In genomic region chr6:109389650-109390274, GRCh38 we compare ENCODE assay signal across 30 cellular contexts. TPM values are rescaled to one million over a fixed set of nuclear protein-coding genes. Genes with fewer than 3 reads are reported as not detected.
DNase-seq lines count a peak whose midpoint lies in the region; ATAC-seq, FAIRE-seq and TF ChIP-seq lines count a peak whose summit lies in the region.
"Had no signal": no experiment of that assay in that cellular context is flagged by ENCODE, and none has a peak within 500 bp of the region (broad histone marks: within the 10 kb centered on the region; RNA-seq: fewer than 3 reads in every experiment).

No MANE protein-coding gene starts in this region.

- WGBS in smooth muscle cell (ENCODE audit: low lambda C conversion rate): 89% methylated on average over 6 of the region's 6 CpGs

- TF ChIP-seq CTCF in osteoblast (IDR thresholded peaks at IDR 0.05; ENCODE audit: extremely low read depth, low read depth, low read length): no peak
- TF ChIP-seq CTCF in smooth muscle cell (IDR thresholded peaks at IDR 0.05; ENCODE audit: borderline replicate concordance, insufficient read depth, poor library complexity, severe bottlenecking): no peak

- H3K27ac ChIP-seq in osteoblast (ENCODE audit: low read depth, low read length) (no peak overlapping the region), smooth muscle cell (ENCODE audit: low read depth) (no peak overlapping the region)
- H3K27ac ChIP-seq: A549, coronary artery, HL-60, Peyer's patch had no signal

- ATAC-seq in left cardiac atrium: peak; percentile 40 to 49
- ATAC-seq in activated CD4-positive, CD25-positive, alpha-beta regulatory T cell treated with anti-CD3 and anti-CD28 coated beads, Interleukin-2, amount 50 U/mL, for 24 hours: no peak
- ATAC-seq: A549; effector memory CD8-positive, alpha-beta T cell; esophagus mucosa; GM23338; sciatic nerve had no signal

- H2AFZ ChIP-seq in osteoblast (ENCODE audit: low read length) (no peak overlapping the region), smooth muscle cell (ENCODE audit: low read depth) (no peak overlapping the region)
- H2AFZ ChIP-seq: GM23338 had no signal

- DNase-seq in GM03348 (ENCODE audit: low spot score) (peak; percentile 7), amniotic epithelial cell (ENCODE audit: low read depth) (peak; percentile 81), left cardiac atrium (no peak), osteoblast (ENCODE audit: insufficient read length, low spot score, missing footprints) (peak; percentile 36), urothelium cell line (ENCODE audit: low spot score) (no peak), COR-L47 (lab: John Stamatoyannopoulos, UW) (no peak), smooth muscle cell (lab: John Stamatoyannopoulos, UW; ENCODE audit: unreplicated experiment) (no peak)
- DNase-seq: activated CD4-positive, alpha-beta T cell treated with anti-CD3 and anti-CD28 coated beads, Interleukin-2, amount 50 U/mL, for 4 hours; activated CD4-positive, CD25-positive, alpha-beta regulatory T cell; activated naive CD4-positive, alpha-beta T cell treated with anti-CD3 and anti-CD28 coated beads, Interleukin-2, amount 50 U/mL, for 16 hours; BE2C; DMS153; effector memory CD8-positive, alpha-beta T cell; gastrocnemius medialis; immature natural killer cell; Karpas-422; midbrain; NCI-H1694 treated with DMSO at 0.1 percent for 48 hours; NCI-H2171 treated with DMSO at 0.1 percent for 48 hours; NCI-H524 treated with DMSO at 0.1 percent for 48 hours; Peyer's patch; posterior cingulate gyrus; stimulated activated naive CD4-positive, alpha-beta T cell treated with Interleukin-2 at 50 U/mL for 16 hours had no signal

- no peak for FAIRE-seq in urothelium cell line (lab: Jason Lieb, UNC)
- FAIRE-seq: A549 had no signal

- no peak overlapping the region for H3K9ac ChIP-seq in smooth muscle cell (ENCODE audit: low read depth)

- no peaks in the 10 kb centered on the region for H3F3A ChIP-seq in smooth muscle cell (ENCODE audit: low read depth)

- H3K79me2 ChIP-seq in osteoblast (ENCODE audit: insufficient read depth, low read length): no peaks in the 10 kb centered on the region
- no peaks in the 10 kb centered on the region for H3K79me2 ChIP-seq in smooth muscle cell (ENCODE audit: low read depth)

- H3K36me3 ChIP-seq in osteoblast (ENCODE audit: insufficient read depth, low read length) (no peaks in the 10 kb centered on the region), smooth muscle cell (ENCODE audit: low read depth) (no peaks in the 10 kb centered on the region)
- H3K36me3 ChIP-seq: BE2C, gastrocnemius medialis, Peyer's patch had no signal

- H3K27me3 ChIP-seq in osteoblast (ENCODE audit: insufficient read depth, low read length): peaks cover 5% of the 10 kb centered on the region
- H3K27me3 ChIP-seq in smooth muscle cell (ENCODE audit: low read depth): no peaks in the 10 kb centered on the region
- H3K27me3 ChIP-seq: BE2C, gastrocnemius medialis, Peyer's patch had no signal

- H3K9me3 ChIP-seq in osteoblast (ENCODE audit: low read depth, low read length) (no peaks in the 10 kb centered on the region), smooth muscle cell (replicated peaks; ENCODE audit: low read depth) (no peaks in the 10 kb centered on the region)
- H3K9me3 ChIP-seq: A549, BE2C, gastrocnemius medialis, Peyer's patch had no signal

- intact Hi-C loops in left cardiac atrium (cut with DNase I): loop anchor here in 1 of 2 donors (5.0 kb wide), 1 partner anchor 48 kb away; no protein-coding TSS in a partner anchor

- H3K4me2 ChIP-seq in osteoblast (ENCODE audit: insufficient read depth, low read length) (peak overlapping the region; percentile 10), smooth muscle cell (no peak overlapping the region)
- H3K4me2 ChIP-seq: A549, GM23338 had no signal

- H3K4me3 ChIP-seq in osteoblast (ENCODE audit: insufficient read depth, low read length) (no peak overlapping the region), smooth muscle cell (no peak overlapping the region)
- H3K4me3 ChIP-seq: A549, coronary artery, gastrocnemius medialis, GM23338, Peyer's patch had no signal

- H4K20me1 ChIP-seq in osteoblast (ENCODE audit: insufficient read depth, low read length) (no peaks in the 10 kb centered on the region), smooth muscle cell (ENCODE audit: low read depth) (no peaks in the 10 kb centered on the region)

- H3K4me1 ChIP-seq in osteoblast (ENCODE audit: insufficient read depth, low read length): peaks cover 5% of the 10 kb centered on the region
- H3K4me1 ChIP-seq in smooth muscle cell (ENCODE audit: low read depth): no peaks in the 10 kb centered on the region

RNA-seq across cellular contexts. Expression of gene CD164, which starts 7.5 kb away (rescaled TPM):
- total RNA-seq in left cardiac atrium: 100 to 1,000 TPM; 132 to 170 TPM
- total RNA-seq in osteoblast: 211 and 222 TPM in 2 replicates
- 495 and 529 TPM in 2 replicates for total RNA-seq in smooth muscle cell
- 272 and 305 TPM in 2 replicates for polyA plus RNA-seq in smooth muscle cell

RNA-seq across cellular contexts. Expression of gene PPIL6, which starts 50.7 kb away (rescaled TPM):
- total RNA-seq in left cardiac atrium (1 to 10 TPM; 3.0 to 3.5 TPM), osteoblast (5.3 and 5.8 TPM in 2 replicates), smooth muscle cell (0.81 and 1.7 TPM in 2 replicates)
- 0.95 and 1.3 TPM in 2 replicates for polyA plus RNA-seq in smooth muscle cell

RNA-seq across cellular contexts. Expression of gene SMPD2, which starts 50.8 kb away (rescaled TPM):
- total RNA-seq in left cardiac atrium: 1 to 10 TPM; 4.8 to 5.7 TPM
- total RNA-seq in osteoblast: 14.8 and 15.0 TPM in 2 replicates
- 1.4 and 8.2 TPM in 2 replicates for total RNA-seq in smooth muscle cell
- polyA plus RNA-seq in smooth muscle cell: 6.4 and 6.9 TPM in 2 replicates

Comparison
In these comparisons a context has a peak if more than half of its experiments do, and no peak if none do; other contexts are left out.
1. DNase-seq: peak in GM03348 (single experiment), amniotic epithelial cell (single experiment) and osteoblast (single experiment); none in left cardiac atrium (single experiment), urothelium cell line (single experiment), COR-L47 (single experiment) and smooth muscle cell (single experiment).
2. ATAC-seq: peak in left cardiac atrium (2 of 2); none in activated CD4-positive, CD25-positive, alpha-beta regulatory T cell treated with anti-CD3 and anti-CD28 coated beads, Interleukin-2, amount 50 U/mL, for 24 hours (0 of 2).